ENCODE assay signal across 16 cellular contexts in genomic region chr16:13835935-13836334, GRCh38.
DNase-seq lines count a peak whose midpoint lies in the region; ATAC-seq and FAIRE-seq lines count a peak whose summit lies in the region.
"Had no signal": no experiment of that assay in that cellular context is flagged by ENCODE, and none has a peak within 500 bp of the region (broad histone marks: within the 10 kb centered on the region; RNA-seq: fewer than 3 reads in every experiment).

No MANE protein-coding gene starts in this region.

- no peak for FAIRE-seq in urothelium cell line (lab: Jason Lieb, UNC)
- FAIRE-seq: A204.1, GM18507 had no signal

- H3K4me1 Mint-ChIP-seq in T-helper 17 cell = no peaks in the 10 kb centered on the region
- no peaks in the 10 kb centered on the region for H3K4me1 Mint-ChIP-seq in activated naive CD8-positive, alpha-beta T cell treated with anti-CD3 and anti-CD28 coated beads, Interleukin-2, amount 50 U/mL, for 24 hours
- H3K4me1 Mint-ChIP-seq: CD8-positive, alpha-beta memory T cell had no signal

- H3K27ac Mint-ChIP-seq in T-helper 17 cell = no peak overlapping the region
- no peak overlapping the region for H3K27ac Mint-ChIP-seq in activated naive CD8-positive, alpha-beta T cell treated with anti-CD3 and anti-CD28 coated beads, Interleukin-2, amount 50 U/mL, for 24 hours
- H3K27ac Mint-ChIP-seq: GM23338, H9, IgD-negative memory B cell had no signal

- H3K36me3 Mint-ChIP-seq in T-helper 17 cell (ENCODE audit: low read depth) = peaks cover 2% of the 10 kb centered on the region
- no peaks in the 10 kb centered on the region for H3K36me3 Mint-ChIP-seq in activated naive CD8-positive, alpha-beta T cell treated with anti-CD3 and anti-CD28 coated beads, Interleukin-2, amount 50 U/mL, for 24 hours (ENCODE audit: low read depth)
- H3K36me3 Mint-ChIP-seq: IgD-negative memory B cell had no signal

- H3K9me3 Mint-ChIP-seq in activated naive CD8-positive, alpha-beta T cell treated with anti-CD3 and anti-CD28 coated beads, Interleukin-2, amount 50 U/mL, for 24 hours = no peaks in the 10 kb centered on the region
- H3K9me3 Mint-ChIP-seq: H9 had no signal

- DNase-seq in Daoy (ENCODE audit: low read depth) (peak; percentile 22), NCI-H2171 treated with DMSO at 0.1 percent for 48 hours (lab: John Stamatoyannopoulos, UW) (peak; percentile 81), head of caudate nucleus (peak in 41 of 42 donors; percentile 7 to 78 (median 47)), urothelium cell line (ENCODE audit: low spot score) (peak; percentile 27), T-helper 17 cell (no peak)
- no peak for DNase-seq in activated naive CD8-positive, alpha-beta T cell treated with anti-CD3 and anti-CD28 coated beads, Interleukin-2, amount 50 U/mL, for 24 hours
- DNase-seq: BE2C; Caco-2; CD8-positive, alpha-beta memory T cell; DND-41; H9 had no signal

- intact Hi-C loops in head of caudate nucleus (cut with DNase I) = no loop called here

- H3K27me3 Mint-ChIP-seq in T-helper 17 cell = peaks cover 28% of the 10 kb centered on the region
- H3K27me3 Mint-ChIP-seq in activated naive CD8-positive, alpha-beta T cell treated with anti-CD3 and anti-CD28 coated beads, Interleukin-2, amount 50 U/mL, for 24 hours = peaks cover 6% of the 10 kb centered on the region

- H3K9me3 ChIP-seq in T-helper 17 cell (ENCODE audit: control insufficient read depth, low read length, poor library complexity, severe bottlenecking) = no peaks in the 10 kb centered on the region
- H3K9me3 ChIP-seq: BE2C, Caco-2 had no signal

- no peak overlapping the region for H3K4me3 Mint-ChIP-seq in T-helper 17 cell
- no peak overlapping the region for H3K4me3 Mint-ChIP-seq in activated naive CD8-positive, alpha-beta T cell treated with anti-CD3 and anti-CD28 coated beads, Interleukin-2, amount 50 U/mL, for 24 hours
- H3K4me3 Mint-ChIP-seq: CD8-positive, alpha-beta memory T cell; GM23338; H9; IgD-negative memory B cell had no signal

- no peak for ATAC-seq in GM21529 (IDR thresholded peaks at IDR 0.05; ENCODE audit: unreplicated experiment)
- no peak for ATAC-seq in T-helper 17 cell
- ATAC-seq in activated naive CD8-positive, alpha-beta T cell treated with anti-CD3 and anti-CD28 coated beads, Interleukin-2, amount 50 U/mL, for 24 hours = no peak
- ATAC-seq: GM23338 had no signal

Comparison
In these comparisons a context has a peak if more than half of its experiments do, and no peak if none do; other contexts are left out.
1. DNase-seq: peak in Daoy (single experiment), NCI-H2171 treated with DMSO at 0.1 percent for 48 hours (single experiment), head of caudate nucleus (41 of 42) and urothelium cell line (single experiment); none in T-helper 17 cell (0 of 3) and activated naive CD8-positive, alpha-beta T cell treated with anti-CD3 and anti-CD28 coated beads, Interleukin-2, amount 50 U/mL, for 24 hours (single experiment).